1 cellular context compared by ENCODE assay signal in genomic region chr2:108786354-108787208, GRCh38.
TF ChIP-seq lines count a peak whose summit lies in the region.

CCDC138 (plus strand) TSS chr2:108786771; CDS start chr2:108786823, 52 bp downstream.

TF ChIP-seq in HepG2, 621 proteins besides CTCF, POLR2A, EP300 and RAD21 (continued from another document and continues in another):
- TF ChIP-seq ATF5 (CRISPR knock-in tag; IDR thresholded peaks at IDR 0.05; ENCODE audit: low read depth) (no peak), RXRA (CRISPR knock-in tag; IDR thresholded peaks at IDR 0.05) (peak; percentile 84; the same call in 1 of the 2 replicates), NFE2 (CRISPR knock-in tag; IDR thresholded peaks at IDR 0.05) (no peak), PHF20 (CRISPR knock-in tag; IDR thresholded peaks at IDR 0.05) (peak; percentile 60), MYNN (CRISPR knock-in tag; IDR thresholded peaks at IDR 0.05; ENCODE audit: low read depth) (no peak), MXD3 (CRISPR knock-in tag; IDR thresholded peaks at IDR 0.05) (peak; percentile 81), RXRB (CRISPR knock-in tag; IDR thresholded peaks at IDR 0.05; ENCODE audit: borderline replicate concordance) (peak; percentile 35; the same call in 1 of the 2 replicates), PBX2 (CRISPR knock-in tag; IDR thresholded peaks at IDR 0.05) (no peak), IKZF1 (IDR thresholded peaks at IDR 0.05) (no peak), SSRP1 (CRISPR knock-in tag; IDR thresholded peaks at IDR 0.05) (no peak; the same call in 1 of the 2 replicates), BCLAF1 (IDR thresholded peaks at IDR 0.05) (no peak), GMEB2 (CRISPR knock-in tag; IDR thresholded peaks at IDR 0.05; ENCODE audit: low read depth) (peak; percentile 99), ZNF597 (CRISPR knock-in tag; IDR thresholded peaks at IDR 0.05) (no peak), ONECUT2 (CRISPR knock-in tag; IDR thresholded peaks at IDR 0.05) (no peak), HMG20A (CRISPR knock-in tag; IDR thresholded peaks at IDR 0.05; ENCODE audit: borderline replicate concordance) (peak; percentile 46; the same call in 1 of the 2 replicates), MIXL1 (CRISPR knock-in tag; IDR thresholded peaks at IDR 0.05) (peak; percentile 62; the same call in 1 of the 2 replicates), ZNF142 (CRISPR knock-in tag; IDR thresholded peaks at IDR 0.05) (0 out of 2 replicates have a peak, but pooled peaks have one; percentile 52), MTERF4 (CRISPR knock-in tag; IDR thresholded peaks at IDR 0.05) (peak; percentile 85; the same call in 1 of the 2 replicates), SOX6 (IDR thresholded peaks at IDR 0.05) (no peak), SOX6 (CRISPR knock-in tag; IDR thresholded peaks at IDR 0.05) (peak; percentile 68), ZEB1 (IDR thresholded peaks at IDR 0.05; ENCODE audit: insufficient replicate concordance, low read depth) (no peak), FOXM1 (CRISPR knock-in tag; IDR thresholded peaks at IDR 0.05) (no peak), PLSCR1 (CRISPR knock-in tag; IDR thresholded peaks at IDR 0.05; ENCODE audit: borderline replicate concordance) (no peak), ATF2 (CRISPR knock-in tag; IDR thresholded peaks at IDR 0.05) (peak; percentile 66), POLR2G (IDR thresholded peaks at IDR 0.05; ENCODE audit: low read depth, low read length) (peak; percentile 98), ZNF496 (CRISPR knock-in tag; IDR thresholded peaks at IDR 0.05; ENCODE audit: insufficient replicate concordance) (no peak), ERF (CRISPR knock-in tag; IDR thresholded peaks at IDR 0.05) (peak; percentile 25; the same call in 1 of the 2 replicates), ZNF124 (CRISPR knock-in tag; IDR thresholded peaks at IDR 0.05) (peak; percentile 88), NFKB2 (CRISPR knock-in tag; IDR thresholded peaks at IDR 0.05; ENCODE audit: borderline replicate concordance) (peak; percentile 86; the same call in 1 of the 2 replicates), TGIF2 (CRISPR knock-in tag; IDR thresholded peaks at IDR 0.05) (peak; percentile 55), KDM3A (CRISPR knock-in tag; IDR thresholded peaks at IDR 0.05; ENCODE audit: low read depth) (peak; percentile 90; the same call in 1 of the 2 replicates), THRA (CRISPR knock-in tag; IDR thresholded peaks at IDR 0.05; ENCODE audit: borderline replicate concordance) (no peak; the same call in 1 of the 2 replicates), ZIK1 (CRISPR knock-in tag; IDR thresholded peaks at IDR 0.05; ENCODE audit: borderline replicate concordance, low read depth) (peak; percentile 29; the same call in 1 of the 2 replicates), SRSF1 (optimal IDR thresholded peaks at IDR 0.05; ENCODE audit: low read depth, low read length) (peak; percentile 94), TARDBP (CRISPR knock-in tag; IDR thresholded peaks at IDR 0.05) (peak; percentile 64), ZNF704 (CRISPR knock-in tag; IDR thresholded peaks at IDR 0.05; ENCODE audit: borderline replicate concordance) (no peak), SOX5 (CRISPR knock-in tag; IDR thresholded peaks at IDR 0.05; ENCODE audit: borderline replicate concordance) (peak; percentile 56; the same call in 1 of the 2 replicates)
